8 cellular contexts compared by ENCODE assay signal in genomic region chr19:12365094-12365371, GRCh38. TPM values are rescaled to one million over a fixed set of nuclear protein-coding genes. Genes with fewer than 3 reads are reported as not detected.
DNase-seq lines count a peak whose midpoint lies in the region; ATAC-seq and TF ChIP-seq lines count a peak whose summit lies in the region.

No MANE protein-coding gene starts in this region.

- POLR2A ChIA-PET in activated CD8-positive, alpha-beta T cell treated with anti-CD3 and anti-CD28 coated beads for 36 hours (lab: Charles Lee): interaction anchor here (0.9 to 2.4 kb wide), 5 partner anchors 32 to 201 kb away, joined by 3 to 9 read pairs (median 4); partner anchors contain the start of gene ZNF563

- TF ChIP-seq POLR2A in gastroesophageal sphincter (IDR thresholded peaks at IDR 0.05) (no peak), ovary (IDR thresholded peaks at IDR 0.05) (no peak)

- intact Hi-C loops in Calu3 (cut with micrococcal nuclease; ENCODE audit: unreplicated experiment): no loop called here
- intact Hi-C loops in activated CD8-positive, alpha-beta T cell treated with anti-CD3 and anti-CD28 coated beads for 36 hours (cut with micrococcal nuclease): no loop called here
- intact Hi-C loops in ovary (cut with DNase I): loop anchor here in 1 of 4 donors (5.0 kb wide), 1 partner anchor 73 kb away; the partner anchor contains the start of gene ZNF44

- H3K36me3 ChIP-seq in gastroesophageal sphincter: no peaks in the 10 kb centered on the region
- no peaks in the 10 kb centered on the region for H3K36me3 ChIP-seq in ovary

- peak overlapping the region; percentile 70 to 96 (median 94) for H3K27ac ChIP-seq in gastroesophageal sphincter
- peak overlapping the region; percentile 58 to 95 for H3K27ac ChIP-seq in ovary

- H3K36me3 Mint-ChIP-seq in Calu3 (ENCODE audit: insufficient read depth, unreplicated experiment): peaks cover 15% of the 10 kb centered on the region
- H3K36me3 Mint-ChIP-seq in activated CD8-positive, alpha-beta T cell treated with anti-CD3 and anti-CD28 coated beads for 36 hours (ENCODE audit: low read depth): peaks cover 5% of the 10 kb centered on the region

- H3K27me3 Mint-ChIP-seq in Calu3 (ENCODE audit: unreplicated experiment): no peaks in the 10 kb centered on the region
- no peaks in the 10 kb centered on the region for H3K27me3 Mint-ChIP-seq in activated CD8-positive, alpha-beta T cell treated with anti-CD3 and anti-CD28 coated beads for 36 hours

- no peak for TF ChIP-seq CTCF in Calu3 (IDR thresholded peaks at IDR 0.05; ENCODE audit: unreplicated experiment)
- TF ChIP-seq CTCF in activated CD8-positive, alpha-beta T cell treated with anti-CD3 and anti-CD28 coated beads for 36 hours (IDR thresholded peaks at IDR 0.05): no peak
- no peak for TF ChIP-seq CTCF in gastroesophageal sphincter (IDR thresholded peaks at IDR 0.05)
- no peak for TF ChIP-seq CTCF in ovary (IDR thresholded peaks at IDR 0.05)

- H3K27ac Mint-ChIP-seq in Calu3 (ENCODE audit: unreplicated experiment): peak overlapping the region; percentile 36
- H3K27ac Mint-ChIP-seq in activated CD8-positive, alpha-beta T cell treated with anti-CD3 and anti-CD28 coated beads for 36 hours: peak overlapping the region; percentile 63

- WGBS in gastroesophageal sphincter (ENCODE audit: low coverage in 1 of 2), 2 donors: 13% methylated on average over 1 of the region's 19 CpGs; no CpG with 5 or more reads in 1 of the 2 donors
- WGBS in ovary, 3 donors: 0 to 3% (median 0%) methylated on average over 17 to 19 of the region's 19 CpGs

- DNase-seq in Calu3 (no peak), ovary (no peak), HT-29 (ENCODE audit: low spot score) (no peak), cortex of kidney (lab: John Stamatoyannopoulos, UW) (no peak)
- DNase-seq in activated CD8-positive, alpha-beta T cell treated with anti-CD3 and anti-CD28 coated beads for 36 hours: peak; percentile 26

- peaks cover 5% of the 10 kb centered on the region for H3K9me3 Mint-ChIP-seq in Calu3 (ENCODE audit: low read depth, unreplicated experiment)
- peaks cover 3% of the 10 kb centered on the region for H3K9me3 Mint-ChIP-seq in activated CD8-positive, alpha-beta T cell treated with anti-CD3 and anti-CD28 coated beads for 36 hours

- H3K4me3 ChIP-seq in gastroesophageal sphincter: peak overlapping the region; percentile 67 to 96
- peak overlapping the region; percentile 69 for H3K4me3 ChIP-seq in ovary

- peaks cover 0 to 22% (median 5%) of the 10 kb centered on the region in 3 donors for H3K4me1 ChIP-seq in gastroesophageal sphincter
- H3K4me1 ChIP-seq in ovary (ENCODE audit: insufficient read depth): peaks cover 8% of the 10 kb centered on the region

- no peaks in the 10 kb centered on the region for H3K27me3 ChIP-seq in gastroesophageal sphincter
- H3K27me3 ChIP-seq in ovary: no peaks in the 10 kb centered on the region

- H3K9me3 ChIP-seq in gastroesophageal sphincter (no peaks in the 10 kb centered on the region), ovary (no peaks in the 10 kb centered on the region)

- peak overlapping the region; percentile 72 for H3K4me3 Mint-ChIP-seq in Calu3 (ENCODE audit: low read depth, unreplicated experiment)
- H3K4me3 Mint-ChIP-seq in activated CD8-positive, alpha-beta T cell treated with anti-CD3 and anti-CD28 coated beads for 36 hours: peak overlapping the region; percentile 94

- no TSS peak for BruUV-seq in Calu3 (replicated peaks; lab: Mats Ljungman, UMichigan)

- no peaks in the 10 kb centered on the region for H3K4me1 Mint-ChIP-seq in Calu3 (ENCODE audit: low read depth, unreplicated experiment)
- H3K4me1 Mint-ChIP-seq in activated CD8-positive, alpha-beta T cell treated with anti-CD3 and anti-CD28 coated beads for 36 hours (ENCODE audit: low read depth): peaks cover 18% of the 10 kb centered on the region

- ATAC-seq in HG02678 (IDR thresholded peaks at IDR 0.05; ENCODE audit: unreplicated experiment) (peak; percentile 19), gastroesophageal sphincter (peak; percentile 40), GM18511 (IDR thresholded peaks at IDR 0.05; ENCODE audit: unreplicated experiment) (no peak)
- peak; percentile 14 for ATAC-seq in activated CD8-positive, alpha-beta T cell treated with anti-CD3 and anti-CD28 coated beads for 36 hours

- CTCF ChIA-PET in Calu3 (lab: Charles Lee): interaction anchor here (0.6 to 1.0 kb wide), 9 partner anchors 32 to 705 kb away, joined by 3 to 5 read pairs (median 3); partner anchors contain the start of genes ZNF136, ZNF20, ZNF563 and ZNF799
- CTCF ChIA-PET in activated CD8-positive, alpha-beta T cell treated with anti-CD3 and anti-CD28 coated beads for 36 hours (lab: Charles Lee): interaction anchor here (0.7 to 1.1 kb wide), 7 partner anchors 30 to 221 kb away, joined by 3 to 5 read pairs (median 4); partner anchors contain the start of gene ZNF563

- no peak for TF ChIP-seq EP300 in gastroesophageal sphincter (IDR thresholded peaks at IDR 0.05)
- no peak for TF ChIP-seq EP300 in ovary (IDR thresholded peaks at IDR 0.05)

RNA-seq across cellular contexts. Expression of gene ZNF442, which starts 0.5 kb away (rescaled TPM):
- 1.3 and 1.4 TPM in 2 replicates for total RNA-seq in Calu3 (2022)
- total RNA-seq in activated CD8-positive, alpha-beta T cell treated with anti-CD3 and anti-CD28 coated beads for 36 hours: 1 to 10 TPM; 1.5 to 1.8 TPM
- 1 to 10 TPM; 2.3 to 6.7 (median 4.8) TPM for total RNA-seq in gastroesophageal sphincter
- 10 to 100 TPM in 3 of 7 donors, 1 to 10 TPM in 4; 2.4 to 18.9 (median 9.4) TPM for total RNA-seq in ovary
- 1 to 10 TPM; 3.6 to 4.3 TPM for polyA plus RNA-seq in ovary
- 0.03 and 0.05 TPM in 2 replicates for total RNA-seq in HT-29 (2014; rRNA removed; shearing (Covaris generic))

RNA-seq across cellular contexts. Expression of gene ZNF563, which starts 31.6 kb away (rescaled TPM):
- total RNA-seq in Calu3 (2022) (0.81 and 1.3 TPM in 2 replicates), gastroesophageal sphincter (1 to 10 TPM; 1.6 to 7.6 (median 5.5) TPM), ovary (1 to 10 TPM; 2.2 to 7.5 (median 5.8) TPM)
- total RNA-seq in activated CD8-positive, alpha-beta T cell treated with anti-CD3 and anti-CD28 coated beads for 36 hours: 1 to 10 TPM; 6.0 to 7.1 TPM
- polyA plus RNA-seq in ovary: 1 to 10 TPM; 3.1 to 4.3 TPM
- total RNA-seq in HT-29 (2014; rRNA removed; shearing (Covaris generic)): 0.25 and 0.70 TPM in 2 replicates

RNA-seq across cellular contexts. Expression of gene ZNF799, which starts 36.0 kb away (rescaled TPM):
- total RNA-seq in Calu3 (2022): 5.1 and 7.4 TPM in 2 replicates
- 1 to 10 TPM; 2.4 to 3.2 TPM for total RNA-seq in activated CD8-positive, alpha-beta T cell treated with anti-CD3 and anti-CD28 coated beads for 36 hours
- 1 to 10 TPM; 3.9 to 7.8 (median 4.7) TPM for total RNA-seq in gastroesophageal sphincter
- 1 to 10 TPM; 3.2 to 7.0 (median 5.1) TPM for total RNA-seq in ovary
- 1 to 10 TPM; 4.0 to 5.1 TPM for polyA plus RNA-seq in ovary
- 2.4 and 5.4 TPM in 2 replicates for total RNA-seq in HT-29 (2014; rRNA removed; shearing (Covaris generic))
